28 cellular contexts compared by ENCODE assay signal in genomic region chr6:139701695-139702094, GRCh38.
"Had no signal": no experiment of that assay in that cellular context is flagged by ENCODE, and none has a peak within 500 bp of the region (broad histone marks: within the 10 kb centered on the region; RNA-seq: fewer than 3 reads in every experiment).

No MANE protein-coding gene starts in this region.

- H3K4me3 Mint-ChIP-seq: stimulated activated effector memory CD8-positive, alpha-beta T cell treated with anti-CD3 and anti-CD28 coated beads, Interleukin-12 subunit alpha, Interleukin-12 subunit beta, amount 100 ng/mL, for 72 hours; stimulated activated memory B cell treated with anti-CD40 and anti-IgM and Interleukin-4, amounts not matched to agents 10 μg/mL and 1 μg/mL and 100 μg/mL, for 72 hours; stimulated activated naive B cell treated with anti-CD40 and anti-IgM and Interleukin-4, amounts not matched to agents 10 μg/mL and 1 μg/mL and 100 μg/mL, for 72 hours; stimulated activated naive CD8-positive, alpha-beta T cell treated with anti-CD3 and anti-CD28 coated beads, Interleukin-15, amount 100 ng/mL, for 72 hours; stimulated activated naive CD8-positive, alpha-beta T cell treated with anti-CD3 and anti-CD28 coated beads, Interleukin-15, Interleukin-2, amounts not matched to agents 100 ng/mL and 50 ng/mL, for 24 hours; type B pancreatic cell had no signal

- H3K36me3 Mint-ChIP-seq: stimulated activated effector memory CD8-positive, alpha-beta T cell treated with anti-CD3 and anti-CD28 coated beads, Interleukin-12 subunit alpha, Interleukin-12 subunit beta, amount 100 ng/mL, for 72 hours; stimulated activated memory B cell treated with anti-CD40 and anti-IgM and Interleukin-4, amounts not matched to agents 10 μg/mL and 1 μg/mL and 100 μg/mL, for 72 hours; stimulated activated naive B cell treated with anti-CD40 and anti-IgM and Interleukin-4, amounts not matched to agents 10 μg/mL and 1 μg/mL and 100 μg/mL, for 72 hours had no signal

- H3K9me3 ChIP-seq: stomach, suprapubic skin, testis, thoracic aorta, thyroid gland, tibial artery, upper lobe of left lung, upper lobe of right lung, uterus, vagina had no signal

- DNase-seq: stimulated activated CD4-positive, alpha-beta T cell treated with anti-CD3 and anti-CD28 coated beads, Interleukin-2, amount 100 ng/mL, for 48 hours; stimulated activated CD4-positive, alpha-beta T cell treated with anti-CD3 and anti-CD28 coated beads, Interleukin-4, amount 100 ng/mL, for 1 hour; stimulated activated CD4-positive, alpha-beta T cell treated with anti-CD3 and anti-CD28 coated beads, Interleukin-4, amount 100 ng/mL, for 24 hours; stimulated activated CD4-positive, alpha-beta T cell treated with anti-CD3 and anti-CD28 coated beads, Interleukin-4, amount 100 ng/mL, for 4 hours; stimulated activated CD8-positive, alpha-beta memory T cell treated with anti-CD3 and anti-CD28 coated beads, Interleukin-4, amount 100 ng/mL, for 48 hours; stimulated activated naive B cell treated with anti-CD40 and anti-IgM and Interleukin-4, amounts not matched to agents 10 μg/mL and 1 μg/mL and 100 μg/mL, for 72 hours; stimulated activated naive CD4-positive, alpha-beta T cell; stimulated activated naive CD4-positive, alpha-beta T cell treated with Interleukin-2 at 50 U/mL for 16 hours; stimulated activated naive CD8-positive, alpha-beta T cell treated with anti-CD3 and anti-CD28 coated beads, Interleukin-15, amount 100 ng/mL, for 72 hours; stimulated activated naive CD8-positive, alpha-beta T cell treated with anti-CD3 and anti-CD28 coated beads, Interleukin-15, Interleukin-2, amounts not matched to agents 100 U/mL and 50 U/mL, for 24 hours; stomach; substantia nigra; testis; thyroid gland; tibial artery; trophoblast cell; upper lobe of left lung; upper lobe of right lung; uterus had no signal

- H3K36me3 ChIP-seq: stomach, suprapubic skin, thoracic aorta, thyroid gland, tibial artery, tibial nerve, upper lobe of left lung, upper lobe of right lung, uterus, vagina had no signal

- H3K4me3 ChIP-seq: stomach, suprapubic skin, testis, thoracic aorta, thyroid gland, tibial artery, tibial nerve, upper lobe of left lung, upper lobe of right lung, uterus, vagina had no signal

- H3K27ac Mint-ChIP-seq: stimulated activated effector memory CD8-positive, alpha-beta T cell treated with anti-CD3 and anti-CD28 coated beads, Interleukin-12 subunit alpha, Interleukin-12 subunit beta, amount 100 ng/mL, for 72 hours; stimulated activated memory B cell treated with anti-CD40 and anti-IgM and Interleukin-4, amounts not matched to agents 10 μg/mL and 1 μg/mL and 100 μg/mL, for 72 hours; stimulated activated naive B cell treated with anti-CD40 and anti-IgM and Interleukin-4, amounts not matched to agents 10 μg/mL and 1 μg/mL and 100 μg/mL, for 72 hours; stimulated activated naive CD8-positive, alpha-beta T cell treated with anti-CD3 and anti-CD28 coated beads, Interleukin-15, Interleukin-2, amounts not matched to agents 100 ng/mL and 50 ng/mL, for 24 hours; type B pancreatic cell had no signal

- H3K27me3 ChIP-seq: stomach, suprapubic skin, testis, thyroid gland, tibial artery, tibial nerve, upper lobe of left lung, upper lobe of right lung, uterus, vagina had no signal

- H3K4me1 ChIP-seq: stomach, testis, uterus had no signal

- H3K9me3 Mint-ChIP-seq: stimulated activated effector memory CD8-positive, alpha-beta T cell treated with anti-CD3 and anti-CD28 coated beads, Interleukin-12 subunit alpha, Interleukin-12 subunit beta, amount 100 ng/mL, for 72 hours; stimulated activated naive CD8-positive, alpha-beta T cell treated with anti-CD3 and anti-CD28 coated beads, Interleukin-15, Interleukin-2, amounts not matched to agents 100 ng/mL and 50 ng/mL, for 24 hours had no signal

- FAIRE-seq: urothelium cell line had no signal

- ATAC-seq: stimulated activated effector memory CD8-positive, alpha-beta T cell treated with anti-CD3 and anti-CD28 coated beads, Interleukin-12 subunit alpha, Interleukin-12 subunit beta, amount 100 ng/mL, for 72 hours; stimulated activated memory B cell treated with anti-CD40 and anti-IgM and Interleukin-4, amounts not matched to agents 10 μg/mL and 1 μg/mL and 100 μg/mL, for 72 hours; stimulated activated naive B cell treated with anti-CD40 and anti-IgM and Interleukin-4, amounts not matched to agents 10 μg/mL and 1 μg/mL and 100 μg/mL, for 72 hours; stimulated activated naive CD8-positive, alpha-beta T cell treated with anti-CD3 and anti-CD28 coated beads, Interleukin-15, amount 100 ng/mL, for 72 hours; stimulated activated naive CD8-positive, alpha-beta T cell treated with anti-CD3 and anti-CD28 coated beads, Interleukin-15, Interleukin-2, amounts not matched to agents 100 U/mL and 50 U/mL, for 24 hours; upper lobe of right lung had no signal

- H3K27ac ChIP-seq: stomach, suprapubic skin, testis, thoracic aorta, thyroid gland, tibial artery, tibial nerve, upper lobe of left lung, upper lobe of right lung, uterus, vagina had no signal

- H3K27me3 Mint-ChIP-seq: stimulated activated memory B cell treated with anti-CD40 and anti-IgM and Interleukin-4, amounts not matched to agents 10 μg/mL and 1 μg/mL and 100 μg/mL, for 72 hours; stimulated activated naive CD8-positive, alpha-beta T cell treated with anti-CD3 and anti-CD28 coated beads, Interleukin-15, amount 100 ng/mL, for 72 hours; stimulated activated naive CD8-positive, alpha-beta T cell treated with anti-CD3 and anti-CD28 coated beads, Interleukin-15, Interleukin-2, amounts not matched to agents 100 ng/mL and 50 ng/mL, for 24 hours; type B pancreatic cell had no signal
